8 cellular contexts compared by ENCODE assay signal in the genomic region with DNA sequence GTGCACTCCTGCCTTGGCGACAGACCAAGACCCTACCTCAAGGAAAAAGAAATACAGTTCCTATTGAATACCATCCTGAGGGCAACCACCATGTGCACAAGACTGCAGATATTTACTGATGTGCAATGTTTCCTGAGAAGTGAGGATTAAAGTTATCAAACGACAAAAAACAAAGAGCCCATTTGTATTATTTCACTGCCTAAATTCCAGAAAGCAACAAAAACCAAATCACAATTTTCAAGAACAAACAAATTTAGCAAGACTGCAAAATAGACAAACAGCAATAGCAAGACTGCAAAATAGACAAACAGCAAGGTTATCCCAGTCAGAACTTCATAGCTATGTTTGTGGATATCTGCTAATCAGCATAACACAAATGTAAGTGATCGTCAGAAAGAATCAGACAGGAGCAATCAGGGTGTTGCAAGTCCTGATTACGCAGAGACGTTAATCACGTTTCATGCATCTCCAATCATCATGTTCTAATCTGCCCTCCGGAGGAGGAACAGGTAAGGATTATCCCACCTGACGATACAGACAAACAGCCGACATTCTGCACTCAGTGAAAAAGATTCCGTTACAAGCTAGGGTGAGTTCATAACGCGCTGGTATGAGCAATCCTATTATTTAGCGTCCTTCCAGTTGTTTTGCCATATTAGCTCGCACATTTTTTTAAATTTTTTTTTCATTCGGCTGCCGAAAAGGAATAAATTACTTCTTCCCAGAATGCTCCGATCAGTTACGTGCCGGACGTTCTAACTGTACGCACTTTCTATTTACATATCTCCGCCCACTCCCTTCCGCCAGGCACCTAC. TPM values are rescaled to one million over a fixed set of nuclear protein-coding genes. Genes with fewer than 3 reads are reported as not detected.
DNase-seq lines count a peak whose midpoint lies in the region; ATAC-seq and TF ChIP-seq lines count a peak whose summit lies in the region.

No MANE protein-coding gene starts in this region.

- peaks cover 12% of the 10 kb centered on the region for H3K79me1 ChIP-seq in trophoblast cell (ENCODE audit: low read length)

- no peak overlapping the region for H4K8ac ChIP-seq in trophoblast cell (ENCODE audit: low read depth, low read length)

- in situ Hi-C loops in GM13977 (cut with MboI; ENCODE audit: low pct_unique_long_range_greater_than_20kb, low sequenced_read_pairs, unreplicated experiment) = no loop called here

- no peak overlapping the region for H3K4ac ChIP-seq in trophoblast cell (ENCODE audit: low read depth, low read length)

- no peak overlapping the region for H2AFZ ChIP-seq in trophoblast cell (ENCODE audit: insufficient read depth, low read length, poor library complexity)

- H3K27me3 ChIP-seq in adrenal gland = no peaks in the 10 kb centered on the region
- H3K27me3 ChIP-seq in heart left ventricle = no peaks in the 10 kb centered on the region
- no peaks in the 10 kb centered on the region for H3K27me3 ChIP-seq in trophoblast cell (ENCODE audit: insufficient read depth, low read length)

- H4K91ac ChIP-seq in trophoblast cell (ENCODE audit: low read depth, low read length) = no peak overlapping the region

- intact Hi-C loops in adrenal gland (cut with DNase I) (no loop called here), heart left ventricle (cut with DNase I) (no loop called here)

- H3K36me3 ChIP-seq in adrenal gland (replicated peaks in 1 of 2) = no peaks in the 10 kb centered on the region
- H3K36me3 ChIP-seq in heart left ventricle = no peaks in the 10 kb centered on the region
- H3K36me3 ChIP-seq in trophoblast cell (ENCODE audit: control insufficient read depth in 1 of 2, insufficient read depth in 2 of 2, low read length in 2 of 2) = no peaks in the 10 kb centered on the region

- H3K4me3 ChIP-seq in adrenal gland (peak overlapping the region in 2 of 4 donors; percentile 31 to 47), heart left ventricle (peak overlapping the region in 11 of 12 donors; percentile 20 to 60 (median 52)), trophoblast cell (ENCODE audit: low read depth, low read length) (no peak overlapping the region)

- no peak overlapping the region for H3K14ac ChIP-seq in trophoblast cell (ENCODE audit: low read length)

- H4K12ac ChIP-seq in trophoblast cell (ENCODE audit: low read depth, low read length) = no peak overlapping the region

- H3K9me3 ChIP-seq in adrenal gland (replicated peaks in 1 of 3) = no peaks in the 10 kb centered on the region
- H3K9me3 ChIP-seq in heart left ventricle = no peaks in the 10 kb centered on the region
- no peaks in the 10 kb centered on the region for H3K9me3 ChIP-seq in trophoblast cell (ENCODE audit: insufficient read depth, low read depth, low read length)

- H3K4me1 ChIP-seq in adrenal gland (replicated peaks in 1 of 2) (peaks cover 9 to 38% of the 10 kb centered on the region in 2 donors), heart left ventricle (peaks cover 0 to 44% (median 21%) of the 10 kb centered on the region in 12 donors), trophoblast cell (ENCODE audit: control insufficient read depth in 1 of 2, insufficient read depth in 2 of 2, low read length in 2 of 2) (peaks cover 19 to 21% of the 10 kb centered on the region in 2 experiments)

- H3K4me2 ChIP-seq in trophoblast cell (ENCODE audit: low read length) = peak overlapping the region; percentile 85

- TF ChIP-seq POLR2A in adrenal gland (IDR thresholded peaks at IDR 0.05) (peak; percentile 100), heart left ventricle (IDR thresholded peaks at IDR 0.05) (peak; percentile 89 to 96)

- H3K23ac ChIP-seq in trophoblast cell (ENCODE audit: low read length) = no peak overlapping the region

- H3K27ac ChIP-seq in adrenal gland = peak overlapping the region; percentile 87 to 99 (median 92)
- H3K27ac ChIP-seq in heart left ventricle = peak overlapping the region; percentile 87 to 100 (median 96)
- H3K27ac ChIP-seq in trophoblast cell (ENCODE audit: low read depth, low read length) = peak overlapping the region; percentile 90

- no peak overlapping the region for H3K9ac ChIP-seq in trophoblast cell (ENCODE audit: low read length)

- ATAC-seq in HG02763 (IDR thresholded peaks at IDR 0.05; ENCODE audit: unreplicated experiment) (peak; percentile 69), SK-N-SH treated with all-trans-retinoic acid at 6 μM for 48 hours (peak; percentile 84), heart left ventricle (peak; percentile 87 to 90 (median 88))

- H2BK120ac ChIP-seq in trophoblast cell (ENCODE audit: insufficient read depth, low read length, poor library complexity) = peak overlapping the region; percentile 18

- TF ChIP-seq CTCF in GM13977 (IDR thresholded peaks at IDR 0.05; ENCODE audit: extremely low read depth, insufficient read depth, missing control alignments) = no peak
- peak in 2 of 6 experiments; percentile 24 to 27 for TF ChIP-seq CTCF in adrenal gland (IDR thresholded peaks at IDR 0.05)
- TF ChIP-seq CTCF in heart left ventricle (IDR thresholded peaks at IDR 0.05) = no peak

- no peak overlapping the region for H3K18ac ChIP-seq in trophoblast cell (ENCODE audit: low read length)

- 0 to 1% (median 0%) methylated on average over 23 of the region's 23 CpGs for WGBS in adrenal gland, 4 donors
- WGBS in heart left ventricle, 4 donors = 1% methylated on average over 23 of the region's 23 CpGs
- no CpG with 5 or more reads among the region's 23 CpGs for WGBS in trophoblast cell (ENCODE audit: extremely low coverage, insufficient coverage, insufficient read length)

- no peak overlapping the region for H2BK12ac ChIP-seq in trophoblast cell (ENCODE audit: low read length)

- peak; percentile 89 for DNase-seq in GM13977 (ENCODE audit: low spot score)
- peak; percentile 98 for DNase-seq in NCI-H1105 treated with DMSO at 0.1 percent for 48 hours (lab: John Stamatoyannopoulos, UW)
- DNase-seq in adrenal gland = peak; percentile 80 to 96 (median 89)
- peak; percentile 60 to 84 (median 83) for DNase-seq in heart left ventricle
- peak; percentile 94 to 98 for DNase-seq in trophoblast cell
- DNase-seq in GM19238 (ENCODE audit: insufficient read length, low spot score) = no peak

- H2BK5ac ChIP-seq in trophoblast cell (ENCODE audit: low read depth, low read length, poor library complexity) = peak overlapping the region; percentile 88

- peaks cover 6% of the 10 kb centered on the region for H3K79me2 ChIP-seq in trophoblast cell (ENCODE audit: control insufficient read depth, insufficient read depth, low read length, poor library complexity)

- no peak overlapping the region for H2AK5ac ChIP-seq in trophoblast cell (ENCODE audit: low read length)

TF ChIP-seq in SK-N-SH treated with all-trans-retinoic acid at 6 μM for 48 hours, 23 proteins besides CTCF, POLR2A, EP300 and RAD21 (continues in another document):
- TF ChIP-seq ZNF8 (CRISPR knock-in tag; IDR thresholded peaks at IDR 0.05) (peak; percentile 87), ZNF70 (CRISPR knock-in tag; IDR thresholded peaks at IDR 0.05) (peak; percentile 91), ZNF565 (CRISPR knock-in tag; conservative IDR thresholded peaks at IDR 0.05; ENCODE audit: low read depth) (peak; percentile 97), ARNTL (CRISPR knock-in tag; IDR thresholded peaks at IDR 0.05; ENCODE audit: borderline replicate concordance, low read depth) (peak; percentile 94), CSDC2 (CRISPR knock-in tag; IDR thresholded peaks at IDR 0.05) (peak; percentile 91), BACH2 (CRISPR knock-in tag; IDR thresholded peaks at IDR 0.05; ENCODE audit: borderline replicate concordance) (no peak), GLIS3 (CRISPR knock-in tag; IDR thresholded peaks at IDR 0.05) (peak; percentile 100)
- TF ChIP-seq, protein P1, sequence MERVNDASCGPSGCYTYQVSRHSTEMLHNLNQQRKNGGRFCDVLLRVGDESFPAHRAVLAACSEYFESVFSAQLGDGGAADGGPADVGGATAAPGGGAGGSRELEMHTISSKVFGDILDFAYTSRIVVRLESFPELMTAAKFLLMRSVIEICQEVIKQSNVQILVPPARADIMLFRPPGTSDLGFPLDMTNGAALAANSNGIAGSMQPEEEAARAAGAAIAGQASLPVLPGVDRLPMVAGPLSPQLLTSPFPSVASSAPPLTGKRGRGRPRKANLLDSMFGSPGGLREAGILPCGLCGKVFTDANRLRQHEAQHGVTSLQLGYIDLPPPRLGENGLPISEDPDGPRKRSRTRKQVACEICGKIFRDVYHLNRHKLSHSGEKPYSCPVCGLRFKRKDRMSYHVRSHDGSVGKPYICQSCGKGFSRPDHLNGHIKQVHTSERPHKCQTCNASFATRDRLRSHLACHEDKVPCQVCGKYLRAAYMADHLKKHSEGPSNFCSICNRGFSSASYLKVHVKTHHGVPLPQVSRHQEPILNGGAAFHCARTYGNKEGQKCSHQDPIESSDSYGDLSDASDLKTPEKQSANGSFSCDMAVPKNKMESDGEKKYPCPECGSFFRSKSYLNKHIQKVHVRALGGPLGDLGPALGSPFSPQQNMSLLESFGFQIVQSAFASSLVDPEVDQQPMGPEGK (CRISPR knock-in tag; IDR thresholded peaks at IDR 0.05; ENCODE audit: borderline replicate concordance) = peak; percentile 100

RNA-seq across cellular contexts. Expression of a gene that starts 2.9 kb away (rescaled TPM):
- total RNA-seq in adrenal gland = 10 to 100 TPM in 7 of 8 donors, 1 to 10 TPM in 1; 6.2 to 31.9 (median 20.1) TPM
- 10 to 100 TPM in 2 of 3 donors, 1 to 10 TPM in 1; 8.3 to 14.0 (median 11.9) TPM for polyA plus RNA-seq in adrenal gland
- total RNA-seq in heart left ventricle = 10 to 100 TPM in 3 of 9 donors, 1 to 10 TPM in 6; 5.3 to 16.4 (median 8.4) TPM
- 1 to 10 TPM; 3.8 to 8.9 TPM for polyA plus RNA-seq in heart left ventricle
- polyA plus RNA-seq in trophoblast cell (2013) = 7.4 and 7.6 TPM in 2 replicates

RNA-seq across cellular contexts. Expression of a gene that starts 10.5 kb away (rescaled TPM):
- total RNA-seq in adrenal gland (100 to 1,000 TPM in 2 of 8 donors, 10 to 100 TPM in 6; 18.8 to 139 (median 61.5) TPM), heart left ventricle (10 to 100 TPM; 21.5 to 67.2 (median 51.1) TPM)
- polyA plus RNA-seq in adrenal gland (100 to 1,000 TPM in 1 of 3 donors, 10 to 100 TPM in 2; 65.8 to 206 (median 81.2) TPM), heart left ventricle (10 to 100 TPM; 49.0 to 50.6 TPM)
- polyA plus RNA-seq in trophoblast cell (2013) = 31.6 and 33.5 TPM in 2 replicates

RNA-seq across cellular contexts. Expression of a gene that starts 16.7 kb away (rescaled TPM):
- total RNA-seq in adrenal gland = 10 to 100 TPM; 10.5 to 29.7 (median 15.2) TPM
- polyA plus RNA-seq in adrenal gland = 1 to 10 TPM; 3.3 to 5.3 (median 5.0) TPM
- 10 to 100 TPM in 3 of 9 donors, 1 to 10 TPM in 6; 6.1 to 13.5 (median 8.1) TPM for total RNA-seq in heart left ventricle
- polyA plus RNA-seq in heart left ventricle = 10 to 100 TPM in 1 of 2 donors, 1 to 10 TPM in 1; 5.1 to 12.9 TPM
- 3.3 and 3.6 TPM in 2 replicates for polyA plus RNA-seq in trophoblast cell (2013)

RNA-seq across cellular contexts. Expression of a gene that starts 21.1 kb away (rescaled TPM):
- 100 to 1,000 TPM in 5 of 8 donors, 10 to 100 TPM in 3; 40.1 to 295 (median 108) TPM for total RNA-seq in adrenal gland
- polyA plus RNA-seq in adrenal gland = 100 to 1,000 TPM in 2 of 3 donors, 10 to 100 TPM in 1; 12.4 to 360 (median 161) TPM
- total RNA-seq in heart left ventricle = 100 to 1,000 TPM in 3 of 9 donors, 10 to 100 TPM in 6; 40.2 to 132 (median 86.3) TPM
- polyA plus RNA-seq in heart left ventricle = 100 to 1,000 TPM in 1 of 2 donors, 10 to 100 TPM in 1; 96.2 to 164 TPM
- polyA plus RNA-seq in trophoblast cell (2013) = 13.5 and 14.1 TPM in 2 replicates

RNA-seq across cellular contexts. Expression of a gene that starts 37.1 kb away (rescaled TPM):
- total RNA-seq in adrenal gland (1 to 10 TPM; 1.6 to 6.6 (median 2.2) TPM), heart left ventricle (10 to 100 TPM in 1 of 9 donors, 1 to 10 TPM in 1, under 1 TPM in 3, not detected in 4; 0.23 to 10.3 (median 0.81) TPM)
- polyA plus RNA-seq in adrenal gland (1 to 10 TPM; 2.0 to 2.2 (median 2.2) TPM), heart left ventricle (under 1 TPM in 1 of 2 donors, not detected in 1; 0.47 TPM)
- 77.1 and 81.2 TPM in 2 replicates for polyA plus RNA-seq in trophoblast cell (2013)
